In genomic region chr1:54409156-54410142, GRCh38 we compare ENCODE assay signal across 8 cellular contexts. TPM values are rescaled to one million over a fixed set of nuclear protein-coding genes. Genes with fewer than 3 reads are reported as not detected.
A peak's percentile ranks its signal among the peaks of the same experiment; 100 is the strongest.
DNase-seq lines count a peak whose midpoint lies in the region; ATAC-seq and TF ChIP-seq lines count a peak whose summit lies in the region.

No MANE protein-coding gene starts in this region.

- H3K27ac ChIP-seq in CD8-positive, alpha-beta memory T cell (ENCODE audit: low read depth, low read length), result peak overlapping the region; percentile 69
- H3K27ac ChIP-seq in mammary epithelial cell (ENCODE audit: insufficient read depth, low read depth, low read length), result peak overlapping the region; percentile 84

- dilution Hi-C loops in mammary epithelial cell (cut with HindIII; ENCODE audit: low sequenced_read_pairs), result loop anchor here (5.0 kb wide), 2 partner anchors 78 to 82 kb away; no protein-coding TSS in a partner anchor

- H3K79me2 ChIP-seq in mammary epithelial cell (ENCODE audit: insufficient read depth, low read length), result peaks cover 10% of the 10 kb centered on the region

- peak overlapping the region; percentile 42 to 99 (median 55) for H3K4me3 Mint-ChIP-seq in CD8-positive, alpha-beta memory T cell
- H3K4me3 Mint-ChIP-seq in stimulated activated effector memory CD8-positive, alpha-beta T cell treated with anti-CD3 and anti-CD28 coated beads, Interleukin-12 subunit alpha, Interleukin-12 subunit beta, amount 100 ng/mL, for 72 hours, result peak overlapping the region; percentile 82

- H3K27ac Mint-ChIP-seq in CD8-positive, alpha-beta memory T cell, result peak overlapping the region; percentile 14 to 98 (median 89)
- H3K27ac Mint-ChIP-seq in stimulated activated effector memory CD8-positive, alpha-beta T cell treated with anti-CD3 and anti-CD28 coated beads, Interleukin-12 subunit alpha, Interleukin-12 subunit beta, amount 100 ng/mL, for 72 hours, result peak overlapping the region; percentile 61

- intact Hi-C loops in mammary epithelial cell (cut with micrococcal nuclease), result loop anchor here (5.0 to 10.0 kb wide), 4 partner anchors 135 to 393 kb away; partner anchors contain the start of genes TCEANC2, TMEM59 and TTC22

- ATAC-seq in GM21447 (IDR thresholded peaks at IDR 0.05; ENCODE audit: unreplicated experiment) (peak; percentile 46), HG03108 (IDR thresholded peaks at IDR 0.05; ENCODE audit: unreplicated experiment) (no peak)
- peak; percentile 64 for ATAC-seq in stimulated activated effector memory CD8-positive, alpha-beta T cell treated with anti-CD3 and anti-CD28 coated beads, Interleukin-12 subunit alpha, Interleukin-12 subunit beta, amount 100 ng/mL, for 72 hours

- H3K27me3 ChIP-seq in CD8-positive, alpha-beta memory T cell (ENCODE audit: insufficient read depth, low read length, poor library complexity, severe bottlenecking), result no peaks in the 10 kb centered on the region
- H3K27me3 ChIP-seq in mammary epithelial cell (ENCODE audit: insufficient read depth, low read length), result no peaks in the 10 kb centered on the region

- peaks cover 0 to 6% (median 2%) of the 10 kb centered on the region in 3 donors for H3K36me3 Mint-ChIP-seq in CD8-positive, alpha-beta memory T cell
- H3K36me3 Mint-ChIP-seq in stimulated activated effector memory CD8-positive, alpha-beta T cell treated with anti-CD3 and anti-CD28 coated beads, Interleukin-12 subunit alpha, Interleukin-12 subunit beta, amount 100 ng/mL, for 72 hours, result peaks cover 13% of the 10 kb centered on the region

- no peaks in the 10 kb centered on the region for H4K20me1 ChIP-seq in mammary epithelial cell (ENCODE audit: insufficient read depth, low read length)

- peaks cover 46% of the 10 kb centered on the region for H3K4me1 ChIP-seq in CD8-positive, alpha-beta memory T cell (ENCODE audit: insufficient read depth, low read length)
- peaks cover 31% of the 10 kb centered on the region for H3K4me1 ChIP-seq in mammary epithelial cell (ENCODE audit: insufficient read depth, low read length)

- no peak overlapping the region for H3K9ac ChIP-seq in mammary epithelial cell (ENCODE audit: insufficient read depth, low read length)

- peak in 1 of 5 donors; percentile 16 for DNase-seq in CD8-positive, alpha-beta memory T cell
- DNase-seq in NB4 (ENCODE audit: low read depth), result peak; percentile 51
- DNase-seq in mammary epithelial cell, result peak; percentile 45
- peak in 1 of 2 donors; percentile 68 for DNase-seq in stimulated activated effector memory CD8-positive, alpha-beta T cell treated with anti-CD3 and anti-CD28 coated beads, Interleukin-12 subunit alpha, Interleukin-12 subunit beta, amount 100 ng/mL, for 72 hours (ENCODE audit: low spot score in 2 of 2)
- DNase-seq in HT-29 (ENCODE audit: low spot score), result no peak
- no peak for DNase-seq in activated CD4-positive, CD25-positive, alpha-beta regulatory T cell (lab: John Stamatoyannopoulos, UW)

- BruUV-seq in mammary epithelial cell (replicated peaks; lab: Mats Ljungman, UMichigan), result no TSS peak

- peak overlapping the region; percentile 34 for H3K4me3 ChIP-seq in CD8-positive, alpha-beta memory T cell (ENCODE audit: low read length)
- H3K4me3 ChIP-seq in NB4 (ENCODE audit: low read depth, low read length) (no peak overlapping the region), mammary epithelial cell (replicated peaks in 1 of 3; ENCODE audit: insufficient read depth in 1 of 3, low read depth in 2 of 3, low read length in 3 of 3) (no peak overlapping the region)

- POLR2A ChIA-PET in CD8-positive, alpha-beta memory T cell (lab: Charles Lee), result no interaction called here

- peak overlapping the region; percentile 12 for H2AFZ ChIP-seq in mammary epithelial cell (ENCODE audit: low read depth, low read length)

- peaks cover 5% of the 10 kb centered on the region in 2 donors for H3K27me3 Mint-ChIP-seq in CD8-positive, alpha-beta memory T cell

- 84% methylated on average over 8 of the region's 9 CpGs for WGBS in mammary epithelial cell (ENCODE audit: low coverage, missing lambda C conversion rate)

- H3K4me2 ChIP-seq in mammary epithelial cell (ENCODE audit: insufficient read depth, low read depth, low read length), result no peak overlapping the region

- CTCF ChIA-PET in CD8-positive, alpha-beta memory T cell (lab: Charles Lee), result interaction anchor here (1.0 to 1.2 kb wide), 2 partner anchors 78 to 80 kb away, joined by 4 read pairs; no protein-coding TSS in a partner anchor
- CTCF ChIA-PET in mammary epithelial cell (lab: Charles Lee; ENCODE audit: low non-redundant PET), result no interaction called here

- no peaks in the 10 kb centered on the region for H3K36me3 ChIP-seq in CD8-positive, alpha-beta memory T cell (ENCODE audit: insufficient read depth, low read length)
- no peaks in the 10 kb centered on the region for H3K36me3 ChIP-seq in mammary epithelial cell (ENCODE audit: insufficient read depth, low read length)

- in situ Hi-C loops in mammary epithelial cell (cut with MboI; ENCODE audit: low sequenced_read_pairs in 2 of 2), result loop anchor here (5.0 kb wide), 1 partner anchor 78 kb away; no protein-coding TSS in a partner anchor

- no peak for TF ChIP-seq CTCF in NB4 (IDR thresholded peaks at IDR 0.05; ENCODE audit: low read depth, low read length)
- no peak for TF ChIP-seq CTCF in mammary epithelial cell (conservative IDR thresholded peaks at IDR 0.05 in 1 of 2, IDR thresholded peaks at IDR 0.05 in 1 of 2; ENCODE audit: extremely low read depth in 1 of 2, insufficient read depth in 1 of 2, low read depth in 1 of 2, low read length in 2 of 2)

- no peaks in the 10 kb centered on the region for H3K9me3 ChIP-seq in CD8-positive, alpha-beta memory T cell (ENCODE audit: low read length)
- H3K9me3 ChIP-seq in mammary epithelial cell (replicated peaks; ENCODE audit: insufficient read depth, low read length), result no peaks in the 10 kb centered on the region

- no peaks in the 10 kb centered on the region for H3K9me3 Mint-ChIP-seq in CD8-positive, alpha-beta memory T cell
- no peaks in the 10 kb centered on the region for H3K9me3 Mint-ChIP-seq in stimulated activated effector memory CD8-positive, alpha-beta T cell treated with anti-CD3 and anti-CD28 coated beads, Interleukin-12 subunit alpha, Interleukin-12 subunit beta, amount 100 ng/mL, for 72 hours

- TF ChIP-seq POLR2A in NB4 (IDR thresholded peaks at IDR 0.05; ENCODE audit: extremely low read depth, insufficient read length), result no peak

- peaks cover 39 to 46% (median 44%) of the 10 kb centered on the region in 3 donors for H3K4me1 Mint-ChIP-seq in CD8-positive, alpha-beta memory T cell
- H3K4me1 Mint-ChIP-seq in stimulated activated effector memory CD8-positive, alpha-beta T cell treated with anti-CD3 and anti-CD28 coated beads, Interleukin-12 subunit alpha, Interleukin-12 subunit beta, amount 100 ng/mL, for 72 hours, result peaks cover 56% of the 10 kb centered on the region

RNA-seq across cellular contexts. Expression of gene SSBP3, which starts 3.3 kb away (rescaled TPM):
- total RNA-seq in CD8-positive, alpha-beta memory T cell, result 10 to 100 TPM; 41.6 to 52.7 TPM
- polyA plus RNA-seq in CD8-positive, alpha-beta memory T cell, result 17.6 TPM
- 10 to 100 TPM; 30.5 to 30.6 TPM for total RNA-seq in mammary epithelial cell
- 23.7 TPM for polyA plus RNA-seq in mammary epithelial cell
- polyA minus RNA-seq in mammary epithelial cell, result 42.6 TPM
- total RNA-seq in HT-29 (2014; rRNA removed; shearing (Covaris generic)), result 15.5 and 18.2 TPM in 2 replicates

Comparison
In these comparisons a context has a peak if more than half of its experiments do, and no peak if none do; other contexts are left out.
1. DNase-seq: peak in NB4 (single experiment) and mammary epithelial cell (single experiment); none in HT-29 (single experiment) and activated CD4-positive, CD25-positive, alpha-beta regulatory T cell (0 of 4).